Comparison of ENCODE assay signal across 24 cellular contexts in the genomic region with DNA sequence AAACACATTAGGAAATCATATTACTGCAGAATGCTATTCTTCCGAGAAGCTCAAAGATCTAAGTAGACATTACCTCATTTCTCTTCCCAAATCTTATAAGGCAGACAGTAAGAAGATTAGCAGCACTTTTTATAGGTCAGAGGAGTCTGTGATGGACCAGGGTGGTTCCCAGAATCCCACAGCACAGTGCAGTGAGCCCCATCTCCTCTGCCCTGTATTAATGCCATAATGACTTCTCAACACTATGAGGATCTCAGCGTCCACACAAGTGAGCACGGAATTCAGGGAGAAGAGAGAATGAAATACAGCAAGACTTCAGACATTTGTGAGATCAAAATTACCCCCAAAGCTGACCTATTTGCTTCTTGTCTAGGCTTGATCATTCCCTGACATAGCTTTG. TPM values are rescaled to one million over a fixed set of nuclear protein-coding genes. Genes with fewer than 3 reads are reported as not detected.
"Had no signal": no experiment of that assay in that cellular context is flagged by ENCODE, and none has a peak within 500 bp of the region (broad histone marks: within the 10 kb centered on the region; RNA-seq: fewer than 3 reads in every experiment).

No MANE protein-coding gene starts in this region.

- H3K4me3 Mint-ChIP-seq: IgD-negative memory B cell had no signal

- H3K4me3 ChIP-seq: K562, PC-9, Peyer's patch, SJSA1, SK-N-MC had no signal

- DNase-seq: Kasumi-1; MM.1S; NCI-H1092 treated with DMSO at 0.1 percent for 48 hours; NCI-H1436; NCI-H1694; NCI-H187 treated with DMSO at 0.1 percent for 48 hours; NCI-H2029 treated with DMSO at 0.1 percent for 48 hours; NCI-H2171 treated with DMSO at 0.1 percent for 48 hours; NCI-H345; NCI-H446 treated with DMSO at 0.1 percent for 48 hours; NCI-H510A treated with DMSO at 0.1 percent for 48 hours; NCI-H526; NK-92 treated with Interleukin-12 subunit alpha and Interleukin-12 subunit beta, amount 100 ng/mL, for 24 hours; OCI-M1; PC-9; Peyer's patch; SIG-M5 had no signal

- H3K36me3 Mint-ChIP-seq: IgD-negative memory B cell had no signal

- H3K27me3 ChIP-seq: Peyer's patch, SJSA1 had no signal

- ATAC-seq: HepG2, K562, Right ventricle myocardium inferior had no signal

- H3K27me3 Mint-ChIP-seq: IgD-negative memory B cell had no signal

- H3K27ac Mint-ChIP-seq: IgD-negative memory B cell had no signal

- H3K4me1 Mint-ChIP-seq: IgD-negative memory B cell had no signal

- H3K36me3 ChIP-seq: Peyer's patch, SJSA1 had no signal

- H3K27ac ChIP-seq: KMS-11, PC-9, Peyer's patch, SJSA1, SK-N-MC had no signal

- H3K4me1 ChIP-seq: Peyer's patch, SJSA1 had no signal

- FAIRE-seq: HepG2, K562 had no signal

- H3K9me3 ChIP-seq: Peyer's patch, SJSA1 had no signal

RNA-seq across cellular contexts. Expression of a gene that starts 49.9 kb away (rescaled TPM):
- polyA plus RNA-seq: HepG2, IgD-negative memory B cell had no signal
